7 cellular contexts compared by ENCODE assay signal in genomic region chr2:118309201-118310015, GRCh38.
DNase-seq lines count a peak whose midpoint lies in the region; ATAC-seq and TF ChIP-seq lines count a peak whose summit lies in the region.

No MANE protein-coding gene starts in this region.

- 57 to 65% (median 62%) methylated on average over 23 of the region's 23 CpGs for WGBS in spleen, 5 donors

- H3K27me3 ChIP-seq in H7 (ENCODE audit: control insufficient read depth, insufficient read depth, low read length) (peaks cover 3% of the 10 kb centered on the region), spleen (replicated peaks in 1 of 7) (peaks cover 0 to 66% (median 15%) of the 10 kb centered on the region in 7 donors)

- H3K27me3 Mint-ChIP-seq in activated T-helper 1 cell treated with anti-CD3 and anti-CD28 coated beads, Interleukin-12 subunit alpha, Interleukin-12 subunit beta, Interleukin-2, Interleukin-4 antibody, amounts not matched to agents 30 ng/mL and 10 ng/mL and 1 ng/mL, durations not matched to agents 14 hours and 24 hours and 36 hours (ENCODE audit: insufficient read depth): peaks cover 19% of the 10 kb centered on the region

- TF ChIP-seq POLR2A in spleen (IDR thresholded peaks at IDR 0.05): no peak

- intact Hi-C loops in activated T-helper 1 cell treated with anti-CD3 and anti-CD28 coated beads, Interleukin-12 subunit alpha, Interleukin-12 subunit beta, Interleukin-2, Interleukin-4 antibody, amounts not matched to agents 30 ng/mL and 10 ng/mL and 1 ng/mL, durations not matched to agents 14 hours and 24 hours and 36 hours (cut with micrococcal nuclease): loop anchor here (1.0 to 5.0 kb wide), 5 partner anchors 87 to 1058 kb away; partner anchors contain the start of genes C2orf76, CCDC93, DBI and DDX18
- intact Hi-C loops in spleen (cut with DNase I; ENCODE audit: low total_unique reads): no loop called here

- DNase-seq in H7: peak; percentile 12
- DNase-seq in activated T-helper 1 cell treated with anti-CD3 and anti-CD28 coated beads, Interleukin-12 subunit alpha, Interleukin-12 subunit beta, Interleukin-2, Interleukin-4 antibody, amounts not matched to agents 30 ng/mL and 10 ng/mL and 1 ng/mL, durations not matched to agents 14 hours and 24 hours and 36 hours (ENCODE audit: low spot score): no peak
- DNase-seq in spleen: no peak
- DNase-seq in NCI-H187 treated with DMSO at 0.1 percent for 48 hours (lab: John Stamatoyannopoulos, UW): no peak
- DNase-seq in GM19240 (ENCODE audit: insufficient read length, low spot score): no peak

- H3K4me1 Mint-ChIP-seq in activated T-helper 1 cell treated with anti-CD3 and anti-CD28 coated beads, Interleukin-12 subunit alpha, Interleukin-12 subunit beta, Interleukin-2, Interleukin-4 antibody, amounts not matched to agents 30 ng/mL and 10 ng/mL and 1 ng/mL, durations not matched to agents 14 hours and 24 hours and 36 hours (ENCODE audit: low read depth): no peaks in the 10 kb centered on the region

- peak overlapping the region in 6 of 8 donors; percentile 27 to 71 (median 64) for H3K27ac ChIP-seq in spleen

- H3K4me3 ChIP-seq in H7 (ENCODE audit: insufficient read depth, low read depth, low read length): peak overlapping the region; percentile 60
- H3K4me3 ChIP-seq in iPS-11a (ENCODE audit: low read depth, low read length): peak overlapping the region; percentile 37
- H3K4me3 ChIP-seq in spleen: peak overlapping the region; percentile 32 to 76 (median 48)

- H3K27ac Mint-ChIP-seq in activated T-helper 1 cell treated with anti-CD3 and anti-CD28 coated beads, Interleukin-12 subunit alpha, Interleukin-12 subunit beta, Interleukin-2, Interleukin-4 antibody, amounts not matched to agents 30 ng/mL and 10 ng/mL and 1 ng/mL, durations not matched to agents 14 hours and 24 hours and 36 hours: peak overlapping the region; percentile 89

- H3K36me3 ChIP-seq in H7 (replicated peaks; ENCODE audit: control insufficient read depth, insufficient read depth, low read length) (no peaks in the 10 kb centered on the region), spleen (no peaks in the 10 kb centered on the region)

- no peak for ATAC-seq in GM18907 (IDR thresholded peaks at IDR 0.05; ENCODE audit: unreplicated experiment)

- peaks cover 0 to 18% (median 17%) of the 10 kb centered on the region in 6 donors for H3K4me1 ChIP-seq in spleen

- peak overlapping the region; percentile 83 for H3K4me3 Mint-ChIP-seq in activated T-helper 1 cell treated with anti-CD3 and anti-CD28 coated beads, Interleukin-12 subunit alpha, Interleukin-12 subunit beta, Interleukin-2, Interleukin-4 antibody, amounts not matched to agents 30 ng/mL and 10 ng/mL and 1 ng/mL, durations not matched to agents 14 hours and 24 hours and 36 hours

- no peaks in the 10 kb centered on the region for H3K9me3 ChIP-seq in spleen

- H3K36me3 Mint-ChIP-seq in activated T-helper 1 cell treated with anti-CD3 and anti-CD28 coated beads, Interleukin-12 subunit alpha, Interleukin-12 subunit beta, Interleukin-2, Interleukin-4 antibody, amounts not matched to agents 30 ng/mL and 10 ng/mL and 1 ng/mL, durations not matched to agents 14 hours and 24 hours and 36 hours (ENCODE audit: low read depth): peaks cover 2% of the 10 kb centered on the region

- no peak for TF ChIP-seq CTCF in spleen (IDR thresholded peaks at IDR 0.05 in 8 of 11, conservative IDR thresholded peaks at IDR 0.05 in 3 of 11)

- H3K9me3 Mint-ChIP-seq in activated T-helper 1 cell treated with anti-CD3 and anti-CD28 coated beads, Interleukin-12 subunit alpha, Interleukin-12 subunit beta, Interleukin-2, Interleukin-4 antibody, amounts not matched to agents 30 ng/mL and 10 ng/mL and 1 ng/mL, durations not matched to agents 14 hours and 24 hours and 36 hours: no peaks in the 10 kb centered on the region
